ENCODE assay signal across 26 cellular contexts in genomic region chr4:88584471-88584900, GRCh38. TPM values are rescaled to one million over a fixed set of nuclear protein-coding genes. Genes with fewer than 3 reads are reported as not detected.
A peak's percentile ranks its signal among the peaks of the same experiment; 100 is the strongest.
DNase-seq lines count a peak whose midpoint lies in the region; ATAC-seq and TF ChIP-seq lines count a peak whose summit lies in the region.
"Had no signal": no experiment of that assay in that cellular context is flagged by ENCODE, and none has a peak within 500 bp of the region (broad histone marks: within the 10 kb centered on the region; RNA-seq: fewer than 3 reads in every experiment).

No MANE protein-coding gene starts in this region.

- H3K4me1 ChIP-seq in cardiac muscle cell (ENCODE audit: low read depth), result peaks cover 11% of the 10 kb centered on the region
- no peaks in the 10 kb centered on the region for H3K4me1 ChIP-seq in CD8-positive, alpha-beta T cell (ENCODE audit: insufficient read depth, low read length)
- H3K4me1 ChIP-seq: HAP-1 had no signal

- H3K9me2 ChIP-seq in neural cell (ENCODE audit: insufficient read depth, low read length), result no peaks in the 10 kb centered on the region

- H4K20me1 ChIP-seq in neural cell (ENCODE audit: insufficient read depth), result no peaks in the 10 kb centered on the region

- ATAC-seq in CD8-positive, alpha-beta T cell, result no peak

- H3K36me3 ChIP-seq in cardiac muscle cell (no peaks in the 10 kb centered on the region), neural cell (ENCODE audit: insufficient read depth, low read length) (no peaks in the 10 kb centered on the region)
- no peaks in the 10 kb centered on the region for H3K36me3 ChIP-seq in CD8-positive, alpha-beta T cell (ENCODE audit: insufficient read depth, low read length)
- H3K36me3 ChIP-seq: HAP-1 had no signal

- H3K9me3 Mint-ChIP-seq in CD8-positive, alpha-beta T cell, result no peaks in the 10 kb centered on the region
- H3K9me3 Mint-ChIP-seq: HFFc6 had no signal

- no peak overlapping the region for H3K27ac Mint-ChIP-seq in CD8-positive, alpha-beta T cell
- H3K27ac Mint-ChIP-seq: HFFc6 had no signal

- CTCF ChIA-PET in CD8-positive, alpha-beta T cell (lab: Charles Lee), result interaction anchor here (2.2 kb wide), 1 partner anchor 45 kb away, joined by 12 read pairs; no protein-coding TSS in a partner anchor

- H3F3A ChIP-seq in neural cell (ENCODE audit: insufficient read depth, low read length, poor library complexity, severe bottlenecking), result no peaks in the 10 kb centered on the region

- H3K4me1 Mint-ChIP-seq in CD8-positive, alpha-beta T cell (ENCODE audit: low read depth), result no peaks in the 10 kb centered on the region

- no peak for DNase-seq in cardiac muscle cell (ENCODE audit: low read depth in 1 of 2, low spot score in 1 of 2)
- no peak for DNase-seq in cardiac septum (ENCODE audit: low spot score)
- peak; percentile 7 for DNase-seq in NCI-H1694 (lab: John Stamatoyannopoulos, UW)
- DNase-seq in RKO (ENCODE audit: low spot score), result no peak
- no peak for DNase-seq in CD8-positive, alpha-beta T cell
- DNase-seq in DMS53 treated with DMSO at 0.1 percent for 48 hours (lab: John Stamatoyannopoulos, UW; ENCODE audit: unreplicated experiment), result no peak
- DNase-seq: 8988T, ACHN, DMS79 treated with DMSO at 0.1 percent for 48 hours, GOT3, HFFc6, NCI-H1048, NCI-H1417, NCI-H187, NCI-H2081 treated with DMSO at 0.1 percent for 48 hours, NCI-H2171, NCI-H226, NCI-H510A, NCI-H748 treated with DMSO at 0.1 percent for 48 hours, PC-9, SHP77 had no signal

- H3K79me2 ChIP-seq in neural cell (replicated peaks; ENCODE audit: insufficient read depth, low read length), result peaks cover 3% of the 10 kb centered on the region

- H3K27ac ChIP-seq in cardiac muscle cell (peak overlapping the region; percentile 78), VCaP (peak overlapping the region; percentile 1; the same call in 1 of the 2 replicates), neural cell (ENCODE audit: low read length) (peak overlapping the region; percentile 97)
- H3K27ac ChIP-seq in CD8-positive, alpha-beta T cell (ENCODE audit: low read depth, low read length), result no peak overlapping the region
- H3K27ac ChIP-seq: KMS-11, PC-9, RWPE1 had no signal

- TF ChIP-seq EP300 in neural cell (conservative IDR thresholded peaks at IDR 0.05; ENCODE audit: poor library complexity, severe bottlenecking), result no peak

- TF ChIP-seq CTCF in cardiac muscle cell (IDR thresholded peaks at IDR 0.05; ENCODE audit: low read depth, low read length), result no peak
- TF ChIP-seq CTCF in VCaP (conservative IDR thresholded peaks at IDR 0.05), result no peak
- no peak for TF ChIP-seq CTCF in neural cell (IDR thresholded peaks at IDR 0.05; ENCODE audit: poor library complexity, severe bottlenecking)
- no peak for TF ChIP-seq CTCF in CD8-positive, alpha-beta T cell (IDR thresholded peaks at IDR 0.05)

- no peaks in the 10 kb centered on the region for H3K9me3 ChIP-seq in cardiac muscle cell (ENCODE audit: low read depth)
- H3K9me3 ChIP-seq in neural cell (ENCODE audit: low read length), result no peaks in the 10 kb centered on the region
- no peaks in the 10 kb centered on the region for H3K9me3 ChIP-seq in CD8-positive, alpha-beta T cell (ENCODE audit: low read length)

- intact Hi-C loops in cardiac septum (cut with DNase I), result no loop called here
- intact Hi-C loops in CD8-positive, alpha-beta T cell (cut with DNase I, micrococcal nuclease), result no loop called here

- no peak overlapping the region for H3K4me3 ChIP-seq in cardiac muscle cell
- peak overlapping the region; percentile 22 for H3K4me3 ChIP-seq in neural cell (ENCODE audit: low read length)
- no peak overlapping the region for H3K4me3 ChIP-seq in CD8-positive, alpha-beta T cell (ENCODE audit: low read depth, low read length)
- H3K4me3 ChIP-seq: HAP-1, PC-9 had no signal

- POLR2A ChIA-PET in CD8-positive, alpha-beta T cell (lab: Charles Lee), result no interaction called here

- H3K36me3 Mint-ChIP-seq in CD8-positive, alpha-beta T cell, result no peaks in the 10 kb centered on the region

- H3K9ac ChIP-seq in neural cell (ENCODE audit: low read length), result peak overlapping the region; percentile 59
- H3K9ac ChIP-seq: KMS-11 had no signal

- no peak overlapping the region for H2AFZ ChIP-seq in neural cell (ENCODE audit: low read depth, low read length)
- H2AFZ ChIP-seq: PC-9 had no signal

- H3K27me3 ChIP-seq in cardiac muscle cell (no peaks in the 10 kb centered on the region), neural cell (ENCODE audit: insufficient read depth, low read depth, low read length) (no peaks in the 10 kb centered on the region)
- no peaks in the 10 kb centered on the region for H3K27me3 ChIP-seq in CD8-positive, alpha-beta T cell (ENCODE audit: insufficient read depth, low read length)

- no peak overlapping the region for H3K4me2 ChIP-seq in neural cell (ENCODE audit: low read length)
- H3K4me2 ChIP-seq: KMS-11, PC-9 had no signal

- TF ChIP-seq RAD21 in neural cell (conservative IDR thresholded peaks at IDR 0.05), result no peak

- H3K27me3 Mint-ChIP-seq in CD8-positive, alpha-beta T cell (ENCODE audit: low read depth), result no peaks in the 10 kb centered on the region

- no peak overlapping the region for H3K4me3 Mint-ChIP-seq in CD8-positive, alpha-beta T cell
- H3K4me3 Mint-ChIP-seq: HFFc6 had no signal

TF ChIP-seq in neural cell, 6 proteins besides CTCF, POLR2A, EP300 and RAD21:
- no peak for TF ChIP-seq SMC3 (conservative IDR thresholded peaks at IDR 0.05; ENCODE audit: poor library complexity)
- no peak for TF ChIP-seq POLR2AphosphoS5 (IDR thresholded peaks at IDR 0.05)
- TF ChIP-seq EZH2 (IDR thresholded peaks at IDR 0.05; ENCODE audit: borderline replicate concordance, insufficient read depth, low read length, poor library complexity, severe bottlenecking), result no peak
- no peak for TF ChIP-seq REST (IDR thresholded peaks at IDR 0.05; ENCODE audit: borderline replicate concordance)
- no peak for TF ChIP-seq MXI1 (conservative IDR thresholded peaks at IDR 0.05; ENCODE audit: poor library complexity, severe bottlenecking)
- no peak for TF ChIP-seq TAF1 (IDR thresholded peaks at IDR 0.05; ENCODE audit: low read depth)

RNA-seq across cellular contexts. Expression of gene HERC3, which starts 7.8 kb away (rescaled TPM):
- total RNA-seq in cardiac muscle cell (25.6 and 29.4 TPM in 2 replicates), cardiac septum (46.3 TPM)
- polyA plus RNA-seq in cardiac muscle cell (35.3 and 41.1 TPM in 2 replicates), neural cell (49.2 and 50.9 TPM in 2 replicates)
- 203 and 216 TPM in 2 replicates for polyA minus RNA-seq in neural cell
- total RNA-seq in CD8-positive, alpha-beta T cell, result 10 to 100 TPM; 50.4 to 62.4 TPM
